ENCODE assay signal across 8 cellular contexts in the genomic region with DNA sequence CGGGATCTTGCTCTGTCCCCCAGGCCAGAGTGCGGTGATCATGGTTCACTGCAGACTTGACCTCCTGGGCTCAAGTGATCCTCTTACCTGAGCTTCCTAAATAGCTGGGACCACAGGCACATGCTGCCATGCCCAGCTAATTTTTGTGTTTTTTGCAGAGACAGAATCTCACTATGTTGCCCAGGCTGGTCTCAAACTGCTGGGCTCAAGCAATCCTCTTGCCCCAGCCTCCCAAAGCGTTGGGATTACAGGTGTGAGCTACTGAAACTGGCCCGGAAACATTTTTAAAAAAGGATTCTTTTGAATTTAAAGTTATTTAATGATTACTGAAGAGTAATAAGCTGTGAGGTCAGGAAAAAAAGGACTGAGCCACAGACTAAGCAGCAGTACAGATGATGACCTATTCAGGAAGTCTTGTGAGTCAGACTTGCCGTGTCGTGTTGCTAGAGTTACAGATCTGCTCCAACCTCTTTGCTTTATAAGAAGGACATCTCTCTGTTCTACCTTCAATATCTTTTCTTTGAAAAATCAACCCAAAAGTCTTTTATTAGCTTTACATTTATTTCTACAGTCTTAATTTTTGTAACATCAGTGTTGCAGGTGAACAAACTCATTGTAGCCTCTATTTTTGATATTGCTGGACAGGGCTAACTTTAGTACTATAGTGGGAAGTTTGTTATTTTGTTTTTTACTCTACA.
DNase-seq lines count a peak whose midpoint lies in the region; ATAC-seq, FAIRE-seq and TF ChIP-seq lines count a peak whose summit lies in the region.

No MANE protein-coding gene starts in this region.

- no peak for FAIRE-seq in keratinocyte (lab: Jason Lieb, UNC)

- DNase-seq in AG04450 (ENCODE audit: low read depth, low spot score) (peak; percentile 34), GM23248 (peak; percentile 94), RKO (ENCODE audit: low spot score) (peak; percentile 94), keratinocyte (ENCODE audit: low read depth, low spot score) (peak; percentile 7), SKM-1 (lab: John Stamatoyannopoulos, UW; ENCODE audit: unreplicated experiment) (no peak)
- peak; percentile 52 for DNase-seq in activated gamma-delta T cell treated with anti-CD3 and anti-CD28 coated beads, Interleukin-2, amount 50 U/mL, for 16 hours (ENCODE audit: low read depth)
- DNase-seq in stimulated activated CD8-positive, alpha-beta memory T cell treated with anti-CD3 and anti-CD28 coated beads, Interleukin-12 subunit alpha, Interleukin-12 subunit beta, amount 100 ng/mL, for 1 hour (ENCODE audit: low read depth) = peak; percentile 81

- H3K79me2 ChIP-seq in GM23248 (ENCODE audit: insufficient read depth) = peaks cover 96% of the 10 kb centered on the region
- peaks cover 25% of the 10 kb centered on the region for H3K79me2 ChIP-seq in keratinocyte (ENCODE audit: control insufficient read depth, insufficient read depth, low read length)

- no peak for ATAC-seq in HG03457 (IDR thresholded peaks at IDR 0.05; ENCODE audit: unreplicated experiment)

- peaks cover 7% of the 10 kb centered on the region for H3F3A ChIP-seq in GM23248 (ENCODE audit: insufficient read depth)

- H3K4me2 ChIP-seq in GM23248 (ENCODE audit: unreplicated experiment) (peak overlapping the region; percentile 62), keratinocyte (ENCODE audit: control insufficient read depth, extremely low read depth, insufficient read depth, low read depth, low read length) (peak overlapping the region; percentile 2)

- H2AFZ ChIP-seq in GM23248 (no peak overlapping the region), keratinocyte (ENCODE audit: control insufficient read depth, low read length) (no peak overlapping the region)

- no peaks in the 10 kb centered on the region for H3K9me2 ChIP-seq in GM23248 (ENCODE audit: insufficient read depth)

- in situ Hi-C loops in GM23248 (cut with MboI) = loop anchor here (25.0 kb wide), 1 partner anchor 848 kb away; no protein-coding TSS in a partner anchor

- H4K20me1 ChIP-seq in GM23248 (ENCODE audit: insufficient read depth) = no peaks in the 10 kb centered on the region
- H4K20me1 ChIP-seq in keratinocyte (ENCODE audit: control insufficient read depth, extremely low read depth, insufficient read depth, low read length) = no peaks in the 10 kb centered on the region

- CTCF ChIA-PET in AG04450 (lab: Charles Lee) = interaction anchor here (0.6 to 3.5 kb wide), 6 partner anchors 10 to 844 kb away, joined by 3 to 27 read pairs (median 6); no protein-coding TSS in a partner anchor

- peaks cover 30% of the 10 kb centered on the region for H3K4me1 ChIP-seq in GM23248 (ENCODE audit: insufficient read depth)
- H3K4me1 ChIP-seq in keratinocyte (ENCODE audit: control insufficient read depth, extremely low read depth, insufficient read depth, low read length) = peaks cover 20% of the 10 kb centered on the region

- H3K9me1 ChIP-seq in keratinocyte (ENCODE audit: control insufficient read depth, extremely low read depth, insufficient read depth, low read length) = no peaks in the 10 kb centered on the region

- H3K27me3 ChIP-seq in AG04450 (ENCODE audit: control insufficient read depth, insufficient read depth, low read length) (no peaks in the 10 kb centered on the region), GM23248 (replicated peaks; ENCODE audit: insufficient read depth) (no peaks in the 10 kb centered on the region), keratinocyte (ENCODE audit: control insufficient read depth, extremely low read depth, insufficient read depth, low read length) (no peaks in the 10 kb centered on the region)

- TF ChIP-seq CTCF in AG04450 (IDR thresholded peaks at IDR 0.05; ENCODE audit: low read depth, low read length) (no peak), keratinocyte (optimal IDR thresholded peaks at IDR 0.05 in 1 of 3, IDR thresholded peaks at IDR 0.05 in 1 of 3, conservative IDR thresholded peaks at IDR 0.05 in 1 of 3; ENCODE audit: extremely low read depth in 1 of 3, insufficient read depth in 2 of 3, low read length in 3 of 3) (no peak)

- POLR2A ChIA-PET in AG04450 (lab: Yijun Ruan, JAX) = no interaction called here

- H3K27ac ChIP-seq in AG04450 (ENCODE audit: low read depth, low read length) (peak overlapping the region; percentile 66), GM23248 (peak overlapping the region; percentile 81), keratinocyte (ENCODE audit: control insufficient read depth, insufficient read depth, low read length) (peak overlapping the region; percentile 49)

- dilution Hi-C loops in keratinocyte (cut with MboI; ENCODE audit: extremely low pct_ligation_motif_present, low sequenced_read_pairs) = no loop called here

- 33 to 36% methylated on average over 6 of the region's 6 CpGs for WGBS in GM23248 (ENCODE audit: low coverage in 1 of 2, low lambda C conversion rate in 2 of 2, missing lambda C conversion rate in 2 of 2), 2 experiments

- H3K4me3 ChIP-seq in AG04450 (ENCODE audit: low read depth, low read length) (no peak overlapping the region), GM23248 (peak overlapping the region; percentile 8; the same call in 1 of the 2 replicates), keratinocyte (ENCODE audit: control insufficient read depth in 2 of 3, extremely low read depth in 1 of 3, insufficient read depth in 2 of 3, low read depth in 1 of 3, low read length in 3 of 3) (no peak overlapping the region)

- no peaks in the 10 kb centered on the region for H3K36me3 ChIP-seq in GM23248 (ENCODE audit: low read depth)
- H3K36me3 ChIP-seq in keratinocyte (ENCODE audit: control insufficient read depth in 2 of 2, extremely low read depth in 1 of 2, insufficient read depth in 2 of 2, low read length in 2 of 2) = no peaks in the 10 kb centered on the region

- H3K9me3 ChIP-seq in AG04450 (ENCODE audit: control insufficient read depth, insufficient read depth, low read length) (no peaks in the 10 kb centered on the region), GM23248 (ENCODE audit: low read depth) (no peaks in the 10 kb centered on the region), keratinocyte (ENCODE audit: control insufficient read depth, low read depth, low read length) (no peaks in the 10 kb centered on the region)

- H3K9ac ChIP-seq in GM23248 (peak overlapping the region; percentile 70), keratinocyte (ENCODE audit: control insufficient read depth, extremely low read depth, insufficient read depth, low read length) (no peak overlapping the region)
